15 cellular contexts compared by ENCODE assay signal in the genomic region with DNA sequence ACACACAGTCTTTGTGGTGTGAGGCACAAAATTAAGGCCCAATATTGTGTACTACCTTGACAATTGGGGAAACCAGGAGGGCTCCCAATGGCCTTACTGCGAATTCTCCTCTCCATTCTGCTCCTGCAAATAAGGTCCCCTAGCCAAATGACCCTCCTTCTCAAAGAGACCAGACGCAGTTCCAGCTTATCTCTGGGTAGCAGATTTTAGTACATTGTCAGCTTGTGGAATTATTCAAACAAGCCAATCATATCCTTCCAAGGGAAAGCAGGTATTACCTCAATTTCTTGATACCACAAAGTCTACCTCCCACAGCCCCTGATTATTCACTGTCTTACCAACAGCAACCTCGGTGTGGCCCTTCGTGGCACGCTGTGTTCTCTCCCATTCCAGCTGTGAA.
"Had no signal": no experiment of that assay in that cellular context is flagged by ENCODE, and none has a peak within 500 bp of the region (broad histone marks: within the 10 kb centered on the region; RNA-seq: fewer than 3 reads in every experiment).

No MANE protein-coding gene starts in this region.

- H3K27me3 ChIP-seq: adrenal gland, esophagus muscularis mucosa had no signal

- ATAC-seq: activated CD4-positive, alpha-beta T cell treated with anti-CD3 and anti-CD28 coated beads for 36 hours; left lobe of liver; stimulated activated naive CD8-positive, alpha-beta T cell treated with anti-CD3 and anti-CD28 coated beads, Interleukin-15, amount 100 ng/mL, for 72 hours had no signal

- H3K9me3 ChIP-seq: adrenal gland, esophagus muscularis mucosa, ovary had no signal

- H3K27me3 Mint-ChIP-seq: activated CD4-positive, alpha-beta memory T cell treated with anti-CD3 and anti-CD28 coated beads, Interleukin-2, amount 10 ng/mL, durations not matched to agents 7 days and 5 days; activated CD4-positive, alpha-beta T cell treated with anti-CD3 and anti-CD28 coated beads for 36 hours; stimulated activated naive CD8-positive, alpha-beta T cell treated with anti-CD3 and anti-CD28 coated beads, Interleukin-15, amount 100 ng/mL, for 72 hours had no signal

- H3K4me3 ChIP-seq: adrenal gland, esophagus muscularis mucosa had no signal

- H3K27ac Mint-ChIP-seq: activated CD4-positive, alpha-beta memory T cell treated with anti-CD3 and anti-CD28 coated beads, Interleukin-2, amount 10 ng/mL, durations not matched to agents 7 days and 5 days; activated CD4-positive, alpha-beta T cell treated with anti-CD3 and anti-CD28 coated beads for 36 hours; activated T-cell treated with anti-CD3 and anti-CD28 coated beads, Interleukin-2, amount 50 U/mL, for 24 hours; naive B cell; stimulated activated naive CD8-positive, alpha-beta T cell treated with anti-CD3 and anti-CD28 coated beads, Interleukin-15, amount 100 ng/mL, for 72 hours had no signal

- H3K9me3 Mint-ChIP-seq: activated CD4-positive, alpha-beta memory T cell treated with anti-CD3 and anti-CD28 coated beads, Interleukin-2, amount 10 ng/mL, durations not matched to agents 7 days and 5 days; activated T-cell treated with anti-CD3 and anti-CD28 coated beads, Interleukin-2, amount 50 U/mL, for 24 hours; stimulated activated naive CD8-positive, alpha-beta T cell treated with anti-CD3 and anti-CD28 coated beads, Interleukin-15, amount 100 ng/mL, for 72 hours had no signal

- H3K4me3 Mint-ChIP-seq: activated CD4-positive, alpha-beta memory T cell treated with anti-CD3 and anti-CD28 coated beads, Interleukin-2, amount 10 ng/mL, durations not matched to agents 7 days and 5 days; activated T-cell treated with anti-CD3 and anti-CD28 coated beads, Interleukin-2, amount 50 U/mL, for 24 hours had no signal

- DNase-seq: activated CD4-positive, alpha-beta memory T cell treated with anti-CD3 and anti-CD28 coated beads, Interleukin-2, amount 10 ng/mL, durations not matched to agents 7 days and 5 days; activated CD4-positive, alpha-beta T cell treated with anti-CD3 and anti-CD28 coated beads for 36 hours; activated effector memory CD4-positive, alpha-beta T cell treated with Interleukin-2 at 50 U/mL for 16 hours; activated naive CD4-positive, alpha-beta T cell treated with anti-CD3 and anti-CD28 coated beads, Interleukin-2, amount 50 U/mL, for 16 hours; activated T-cell treated with anti-CD3 and anti-CD28 coated beads, Interleukin-2, amount 50 U/mL, for 24 hours; adrenal gland; hippocampal formation; naive B cell; ovary; stimulated activated CD4-positive, alpha-beta T cell treated with anti-CD3 and anti-CD28 coated beads, Interleukin-1b, Interleukin-23, amount 100 ng/mL, for 48 hours; stimulated activated naive CD8-positive, alpha-beta T cell treated with anti-CD3 and anti-CD28 coated beads, Interleukin-15, amount 100 ng/mL, for 72 hours; T1000 had no signal

- H3K27ac ChIP-seq: adrenal gland, cardiac muscle cell, ovary had no signal

- H3K36me3 ChIP-seq: adrenal gland, cardiac muscle cell, ovary had no signal
